Comparison of ENCODE assay signal across 8 cellular contexts in genomic region chr7:157412021-157412443, GRCh38.
DNase-seq lines count a peak whose midpoint lies in the region; ATAC-seq and TF ChIP-seq lines count a peak whose summit lies in the region.
"Had no signal": no experiment of that assay in that cellular context is flagged by ENCODE, and none has a peak within 500 bp of the region (broad histone marks: within the 10 kb centered on the region; RNA-seq: fewer than 3 reads in every experiment).

No MANE protein-coding gene starts in this region.

- no peaks in the 10 kb centered on the region for H3K9me3 Mint-ChIP-seq in effector memory CD8-positive, alpha-beta T cell

- H3K27ac ChIP-seq in uterus: no peak overlapping the region

- TF ChIP-seq POLR2A in uterus (IDR thresholded peaks at IDR 0.05): no peak

- no peaks in the 10 kb centered on the region for H3K4me1 ChIP-seq in uterus

- peak overlapping the region; percentile 48 to 74 for H3K4me3 Mint-ChIP-seq in effector memory CD8-positive, alpha-beta T cell

- peak; percentile 62 for DNase-seq in T-helper 22 cell (ENCODE audit: low read depth)
- peak; percentile 29 to 32 (median 29) for DNase-seq in effector memory CD8-positive, alpha-beta T cell
- peak; percentile 48 to 63 for DNase-seq in stimulated activated CD4-positive, alpha-beta T cell treated with anti-CD3 and anti-CD28 coated beads, Interleukin-4, amount 100 ng/mL, for 48 hours (ENCODE audit: low read depth in 2 of 2)
- no peak for DNase-seq in NOMO-1 treated with dmso at 0.1 percent for 144 hours (lab: John Stamatoyannopoulos, UW; ENCODE audit: unreplicated experiment)
- DNase-seq in germinal center (ENCODE audit: low spot score): no peak
- DNase-seq in uterus: no peak
- DNase-seq: Karpas-422 had no signal

- H3K27me3 ChIP-seq in uterus: no peaks in the 10 kb centered on the region

- no peak for TF ChIP-seq CTCF in uterus (IDR thresholded peaks at IDR 0.05)

- ATAC-seq in HG02885 (IDR thresholded peaks at IDR 0.05; ENCODE audit: poor library complexity, unreplicated experiment): peak; percentile 69
- peak; percentile 75 for ATAC-seq in effector memory CD8-positive, alpha-beta T cell (replicated peaks)

- no peak overlapping the region for H3K4me3 ChIP-seq in uterus

- peaks cover 33% of the 10 kb centered on the region for H3K36me3 Mint-ChIP-seq in effector memory CD8-positive, alpha-beta T cell (ENCODE audit: insufficient read depth)

- H3K27ac Mint-ChIP-seq in effector memory CD8-positive, alpha-beta T cell: peak overlapping the region; percentile 69 to 93

- no peaks in the 10 kb centered on the region for H3K9me3 ChIP-seq in uterus

- H3K36me3 ChIP-seq in uterus: no peaks in the 10 kb centered on the region

- no peaks in the 10 kb centered on the region for H3K27me3 Mint-ChIP-seq in effector memory CD8-positive, alpha-beta T cell

- H3K4me1 Mint-ChIP-seq in effector memory CD8-positive, alpha-beta T cell (ENCODE audit: low read depth in 2 of 2): peaks cover 6 to 15% of the 10 kb centered on the region in 2 donors

- intact Hi-C loops in uterus (cut with DNase I; ENCODE audit: low total_unique reads): no loop called here

Comparison
In these comparisons a context has a peak if more than half of its experiments do, and no peak if none do; other contexts are left out.
1. DNase-seq: peak in T-helper 22 cell (single experiment), effector memory CD8-positive, alpha-beta T cell (3 of 3) and stimulated activated CD4-positive, alpha-beta T cell treated with anti-CD3 and anti-CD28 coated beads, Interleukin-4, amount 100 ng/mL, for 48 hours (2 of 2); none in NOMO-1 treated with dmso at 0.1 percent for 144 hours (single experiment), germinal center (single experiment) and uterus (0 of 2).